Comparison of ENCODE assay signal across 27 cellular contexts in genomic region chr6:155450194-155450593, GRCh38. TPM values are rescaled to one million over a fixed set of nuclear protein-coding genes. Genes with fewer than 3 reads are reported as not detected.
"Had no signal": no experiment of that assay in that cellular context is flagged by ENCODE, and none has a peak within 500 bp of the region (broad histone marks: within the 10 kb centered on the region; RNA-seq: fewer than 3 reads in every experiment).

No MANE protein-coding gene starts in this region.

- H3K36me3 Mint-ChIP-seq: activated naive CD4-positive, alpha-beta T cell treated with anti-CD3 and anti-CD28 coated beads, Interleukin-2, amount 10 ng/mL, durations not matched to agents 7 days and 5 days; stimulated activated naive B cell treated with anti-CD40 and anti-IgM and Interleukin-4, amounts not matched to agents 10 μg/mL and 1 μg/mL and 100 μg/mL, for 72 hours had no signal

- H3K9me3 Mint-ChIP-seq: activated B cell treated with CpG ODN at 0.5 μM for 24 hours; activated naive CD4-positive, alpha-beta T cell treated with anti-CD3 and anti-CD28 coated beads, Interleukin-2, amount 10 ng/mL, durations not matched to agents 7 days and 5 days; activated T-cell treated with anti-CD3 and anti-CD28 coated beads, Interleukin-2, amount 50 U/mL, for 72 hours; nephron progenitor cell; stimulated activated naive B cell treated with anti-CD40 and anti-IgM and Interleukin-4, amounts not matched to agents 10 μg/mL and 1 μg/mL and 100 μg/mL, for 72 hours had no signal

- H3K4me3 ChIP-seq: heart left ventricle, sigmoid colon, smooth muscle cell, vagina had no signal

- DNase-seq: activated B cell treated with CpG ODN at 0.5 μM for 24 hours; activated CD4-positive, alpha-beta T cell treated with anti-CD3 and anti-CD28 coated beads for 4 hours; activated CD4-positive, alpha-beta T cell treated with anti-CD3 and anti-CD28 coated beads, Interleukin-2, amount 50 U/mL, for 48 hours; activated effector memory CD4-positive, alpha-beta T cell treated with anti-CD3 and anti-CD28 coated beads, Interleukin-2, amount 50 U/mL, for 16 hours; activated naive CD4-positive, alpha-beta T cell treated with anti-CD3 and anti-CD28 coated beads, Interleukin-2, amount 10 ng/mL, durations not matched to agents 7 days and 5 days; activated T-cell treated with anti-CD3 and anti-CD28 coated beads, Interleukin-2, amount 50 U/mL, for 72 hours; heart left ventricle; left ventricle myocardium superior; mammary epithelial cell; nephron progenitor cell; nucleus accumbens; sigmoid colon; stimulated activated CD4-positive, alpha-beta T cell treated with anti-CD3 and anti-CD28 coated beads, Interleukin-2, amount 100 ng/mL, for 48 hours; stimulated activated CD8-positive, alpha-beta memory T cell treated with anti-CD3 and anti-CD28 coated beads, Interleukin-4, amount 100 ng/mL, for 48 hours; stimulated activated naive B cell treated with anti-CD40 and anti-IgM and Interleukin-4, amounts not matched to agents 10 μg/mL and 1 μg/mL and 100 μg/mL, for 72 hours; trophoblast cell had no signal

- H3K36me3 ChIP-seq: heart left ventricle, sigmoid colon, vagina had no signal

- ATAC-seq: activated T-cell treated with anti-CD3 and anti-CD28 coated beads, Interleukin-2, amount 50 U/mL, for 72 hours; heart left ventricle; left ventricle myocardium superior; stimulated activated naive B cell treated with anti-CD40 and anti-IgM and Interleukin-4, amounts not matched to agents 10 μg/mL and 1 μg/mL and 100 μg/mL, for 72 hours had no signal

- H3K27ac ChIP-seq: heart left ventricle, sigmoid colon, vagina had no signal

- H3K4me3 Mint-ChIP-seq: activated B cell treated with CpG ODN at 0.5 μM for 24 hours; activated naive CD4-positive, alpha-beta T cell treated with anti-CD3 and anti-CD28 coated beads, Interleukin-2, amount 10 ng/mL, durations not matched to agents 7 days and 5 days; activated T-cell treated with anti-CD3 and anti-CD28 coated beads, Interleukin-2, amount 50 U/mL, for 72 hours; nephron progenitor cell; stimulated activated naive B cell treated with anti-CD40 and anti-IgM and Interleukin-4, amounts not matched to agents 10 μg/mL and 1 μg/mL and 100 μg/mL, for 72 hours had no signal

- H3K27ac Mint-ChIP-seq: activated B cell treated with CpG ODN at 0.5 μM for 24 hours; activated naive CD4-positive, alpha-beta T cell treated with anti-CD3 and anti-CD28 coated beads, Interleukin-2, amount 10 ng/mL, durations not matched to agents 7 days and 5 days; activated T-cell treated with anti-CD3 and anti-CD28 coated beads, Interleukin-2, amount 50 U/mL, for 72 hours; nephron progenitor cell; stimulated activated naive B cell treated with anti-CD40 and anti-IgM and Interleukin-4, amounts not matched to agents 10 μg/mL and 1 μg/mL and 100 μg/mL, for 72 hours had no signal

- H3K4me2 ChIP-seq: smooth muscle cell had no signal

- H3K27me3 ChIP-seq: sigmoid colon, vagina had no signal

- H3K9me3 ChIP-seq: heart left ventricle, sigmoid colon, vagina had no signal

RNA-seq across cellular contexts. Expression of gene NOX3, which starts 5.4 kb away (rescaled TPM):
- total RNA-seq: activated B cell treated with CpG ODN at 0.5 μM for 24 hours; activated T-cell treated with anti-CD3 and anti-CD28 coated beads, Interleukin-2, amount 50 U/mL, for 72 hours; cardiac septum; chondrocyte; epithelial cell of proximal tubule; fibroblast of villous mesenchyme; heart left ventricle; left ventricle myocardium superior; mammary epithelial cell; mononuclear cell; myocyte; posterior vena cava; renal cortical epithelial cell; sigmoid colon; smooth muscle cell; temporal lobe; vagina had no signal
- polyA plus RNA-seq: heart left ventricle, mammary epithelial cell, sigmoid colon, smooth muscle cell had no signal
